In the genomic region with DNA sequence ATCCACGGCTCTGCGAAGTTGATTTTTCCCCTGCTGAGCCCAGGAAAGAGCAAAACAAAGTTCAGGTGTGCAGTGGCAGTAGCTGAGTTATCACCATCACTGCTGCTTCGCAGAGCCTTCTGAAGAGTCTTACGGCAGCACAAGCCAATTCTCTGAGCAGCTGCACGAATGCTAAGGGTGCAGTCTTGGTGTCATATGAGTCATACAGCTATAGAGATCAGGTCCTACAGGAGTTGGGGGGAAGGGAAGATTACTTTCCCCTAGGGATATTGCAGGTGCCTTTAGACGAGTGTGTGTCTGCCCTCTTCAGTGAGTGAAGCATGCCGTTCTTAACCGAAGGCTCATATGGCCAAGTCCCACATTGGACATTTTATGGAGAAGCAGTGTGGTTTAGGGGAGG, we compare ENCODE assay signal across 10 cellular contexts.
DNase-seq lines count a peak whose midpoint lies in the region; ATAC-seq and TF ChIP-seq lines count a peak whose summit lies in the region.
"Had no signal": no experiment of that assay in that cellular context is flagged by ENCODE, and none has a peak within 500 bp of the region (broad histone marks: within the 10 kb centered on the region; RNA-seq: fewer than 3 reads in every experiment).

No MANE protein-coding gene starts in this region.

- intact Hi-C loops in cardiac septum (cut with DNase I) = no loop called here
- intact Hi-C loops in Calu3 (cut with micrococcal nuclease; ENCODE audit: unreplicated experiment) = no loop called here

- H3K9ac ChIP-seq in BLaER1 = no peak overlapping the region

- no peak overlapping the region for H3K27ac Mint-ChIP-seq in Calu3 (ENCODE audit: unreplicated experiment)
- H3K27ac Mint-ChIP-seq: CD8-positive, alpha-beta memory T cell had no signal

- H3K4me1 ChIP-seq in BLaER1 = peaks cover 100% of the 10 kb centered on the region

- CTCF ChIA-PET in Calu3 (lab: Charles Lee) = no interaction called here

- H3K36me3 ChIP-seq in BLaER1 = peaks cover 27% of the 10 kb centered on the region

- H3K27me3 ChIP-seq in BLaER1 = no peaks in the 10 kb centered on the region

- TF ChIP-seq CTCF in Calu3 (IDR thresholded peaks at IDR 0.05; ENCODE audit: unreplicated experiment) = no peak

- no TSS peak for BruUV-seq in Calu3 (replicated peaks; lab: Mats Ljungman, UMichigan)

- peaks cover 82% of the 10 kb centered on the region for H4K20me1 ChIP-seq in BLaER1

- H3K4me3 ChIP-seq in BLaER1 = peak overlapping the region; percentile 3; the same call in 1 of the 2 replicates

- H3K4me2 ChIP-seq in BLaER1 = peak overlapping the region; percentile 93

- H3K36me3 Mint-ChIP-seq in Calu3 (ENCODE audit: insufficient read depth, unreplicated experiment) = no peaks in the 10 kb centered on the region

- H3K9me3 ChIP-seq in BLaER1 = no peaks in the 10 kb centered on the region

- H3K4me1 Mint-ChIP-seq in Calu3 (ENCODE audit: low read depth, unreplicated experiment) = no peaks in the 10 kb centered on the region

- peak; percentile 55 for ATAC-seq in GM18909 (IDR thresholded peaks at IDR 0.05; ENCODE audit: poor library complexity, unreplicated experiment)
- peak; percentile 54 for ATAC-seq in HG02938 (IDR thresholded peaks at IDR 0.05; ENCODE audit: unreplicated experiment)
- ATAC-seq: left lobe of liver had no signal

- H3K4me3 Mint-ChIP-seq in Calu3 (ENCODE audit: low read depth, unreplicated experiment) = no peak overlapping the region
- H3K4me3 Mint-ChIP-seq: CD8-positive, alpha-beta memory T cell had no signal

- peak overlapping the region; percentile 74; the same call in 1 of the 2 replicates for H3K27ac ChIP-seq in BLaER1

- peaks cover 12% of the 10 kb centered on the region for H3K27me3 Mint-ChIP-seq in Calu3 (ENCODE audit: unreplicated experiment)
- H3K27me3 Mint-ChIP-seq: CD8-positive, alpha-beta memory T cell had no signal

- DNase-seq in NCI-H524 treated with DMSO at 0.1 percent for 48 hours (lab: John Stamatoyannopoulos, UW) (peak; percentile 44), cardiac septum (ENCODE audit: low spot score) (no peak), Calu3 (no peak), A172 (ENCODE audit: low spot score) (no peak), NCI-H526 treated with DMSO at 0.1 percent for 48 hours (lab: John Stamatoyannopoulos, UW) (no peak)

- H3K9me3 Mint-ChIP-seq in Calu3 (ENCODE audit: low read depth, unreplicated experiment) = no peaks in the 10 kb centered on the region
- H3K9me3 Mint-ChIP-seq: CD8-positive, alpha-beta memory T cell had no signal
